ENCODE assay signal across 12 cellular contexts in the genomic region with DNA sequence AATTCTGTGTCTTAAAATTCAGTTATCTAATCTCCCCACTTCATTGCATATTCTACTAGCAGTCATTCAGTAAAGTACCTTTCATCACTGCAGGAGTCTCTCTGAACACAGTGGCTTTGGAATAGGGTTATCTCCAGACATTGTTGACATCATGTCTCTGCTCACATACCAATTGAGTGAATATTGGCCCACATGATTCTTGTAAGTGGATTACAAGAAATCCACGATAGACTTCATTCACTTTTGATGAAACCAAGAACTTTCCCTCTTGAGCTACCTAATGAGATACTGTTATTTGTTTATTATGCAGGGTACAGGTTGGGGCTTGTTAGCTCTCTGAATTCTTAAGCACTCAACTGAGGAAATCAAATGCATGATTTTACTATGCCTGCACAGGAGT.
A peak's percentile ranks its signal among the peaks of the same experiment; 100 is the strongest.
DNase-seq lines count a peak whose midpoint lies in the region; ATAC-seq and TF ChIP-seq lines count a peak whose summit lies in the region.
"Had no signal": no experiment of that assay in that cellular context is flagged by ENCODE, and none has a peak within 500 bp of the region (broad histone marks: within the 10 kb centered on the region; RNA-seq: fewer than 3 reads in every experiment).

No MANE protein-coding gene starts in this region.

- H3K9me3 ChIP-seq in right cardiac atrium (ENCODE audit: control insufficient read depth, low read length) (peaks cover 5% of the 10 kb centered on the region), thyroid gland (no peaks in the 10 kb centered on the region)

- H3K27me3 ChIP-seq in right cardiac atrium (ENCODE audit: control insufficient read depth, insufficient read depth) (no peaks in the 10 kb centered on the region), thyroid gland (no peaks in the 10 kb centered on the region)

- ATAC-seq in right cardiac atrium (peak; percentile 90 to 92), HG03280 (IDR thresholded peaks at IDR 0.05; ENCODE audit: unreplicated experiment) (no peak), GM19467 (IDR thresholded peaks at IDR 0.05; ENCODE audit: unreplicated experiment) (no peak)

- no peaks in the 10 kb centered on the region for H3K36me3 ChIP-seq in thyroid gland

- intact Hi-C loops in right cardiac atrium (cut with DNase I): no loop called here
- intact Hi-C loops in thyroid gland (cut with DNase I): no loop called here

- DNase-seq in H4 (ENCODE audit: low spot score): peak; percentile 26
- DNase-seq in amniotic stem cell (lab: John Stamatoyannopoulos, UW): peak; percentile 45
- no peak for DNase-seq in right cardiac atrium
- no peak for DNase-seq in thyroid gland
- no peak for DNase-seq in stimulated activated naive CD4-positive, alpha-beta T cell (lab: John Stamatoyannopoulos, UW)
- no peak for DNase-seq in activated T-cell treated with anti-CD3 and anti-CD28 coated beads for 4 hours
- DNase-seq: activated CD4-positive, alpha-beta T cell treated with anti-CD3 and anti-CD28 coated beads, Interleukin-2, amount 10 ng/mL, durations not matched to agents 24 days and 14 days; amygdala; head of caudate nucleus; OCI-M1 had no signal

- WGBS in right cardiac atrium: 39% methylated on average over 1 of the region's 1 CpG
- 31 to 43% methylated on average over 1 of the region's 1 CpG for WGBS in thyroid gland, 2 donors

- no peaks in the 10 kb centered on the region for H3K4me1 ChIP-seq in right cardiac atrium (ENCODE audit: control insufficient read depth, insufficient read depth, low read length)
- H3K4me1 ChIP-seq in thyroid gland: peaks cover 22 to 31% of the 10 kb centered on the region in 2 donors

- H3K4me3 ChIP-seq in right cardiac atrium (ENCODE audit: low read length) (no peak overlapping the region), thyroid gland (replicated peaks in 1 of 3) (no peak overlapping the region)

- no peak for TF ChIP-seq CTCF in thyroid gland (IDR thresholded peaks at IDR 0.05)

- TF ChIP-seq POLR2A in thyroid gland (IDR thresholded peaks at IDR 0.05): no peak

- no peak overlapping the region for H3K27ac ChIP-seq in right cardiac atrium (ENCODE audit: low read length)
- peak overlapping the region; percentile 48 to 67 (median 56) for H3K27ac ChIP-seq in thyroid gland

Comparison
In these comparisons a context has a peak if more than half of its experiments do, and no peak if none do; other contexts are left out.
1. DNase-seq: peak in H4 (single experiment) and amniotic stem cell (single experiment); none in right cardiac atrium (0 of 3), thyroid gland (0 of 2), stimulated activated naive CD4-positive, alpha-beta T cell (0 of 6) and activated T-cell treated with anti-CD3 and anti-CD28 coated beads for 4 hours (single experiment).
2. ATAC-seq: peak in right cardiac atrium (2 of 2); none in HG03280 (single experiment) and GM19467 (single experiment).